In genomic region chr4:1215347-1216075, GRCh38 we compare ENCODE assay signal across 10 cellular contexts. TPM values are rescaled to one million over a fixed set of nuclear protein-coding genes. Genes with fewer than 3 reads are reported as not detected.
DNase-seq lines count a peak whose midpoint lies in the region; ATAC-seq and TF ChIP-seq lines count a peak whose summit lies in the region.
"Had no signal": no experiment of that assay in that cellular context is flagged by ENCODE, and none has a peak within 500 bp of the region (broad histone marks: within the 10 kb centered on the region; RNA-seq: fewer than 3 reads in every experiment).

No MANE protein-coding gene starts in this region.

- H3K9me3 ChIP-seq in T-helper 17 cell (ENCODE audit: control insufficient read depth, low read length, poor library complexity, severe bottlenecking) (no peaks in the 10 kb centered on the region), spleen (no peaks in the 10 kb centered on the region)

- peaks cover 6% of the 10 kb centered on the region for H3K36me3 Mint-ChIP-seq in T-helper 17 cell (ENCODE audit: low read depth)

- H3K36me3 ChIP-seq in spleen: peaks cover 0 to 90% (median 58%) of the 10 kb centered on the region in 6 donors

- ATAC-seq in GM18907 (IDR thresholded peaks at IDR 0.05; ENCODE audit: unreplicated experiment): peak; percentile 40
- peak; percentile 53 for ATAC-seq in HG02759 (IDR thresholded peaks at IDR 0.05; ENCODE audit: unreplicated experiment)
- no peak for ATAC-seq in T-helper 17 cell
- ATAC-seq: GM23338 had no signal

- H3K27ac Mint-ChIP-seq in T-helper 17 cell: no peak overlapping the region
- H3K27ac Mint-ChIP-seq: activated naive CD4-positive, alpha-beta T cell treated with anti-CD3 and anti-CD28 coated beads, Interleukin-2, amount 50 U/mL, for 24 hours; GM23338 had no signal

- H3K4me3 Mint-ChIP-seq in T-helper 17 cell: peak overlapping the region; percentile 39
- H3K4me3 Mint-ChIP-seq: activated naive CD4-positive, alpha-beta T cell treated with anti-CD3 and anti-CD28 coated beads, Interleukin-2, amount 50 U/mL, for 24 hours; GM23338 had no signal

- peaks cover 40 to 93% (median 68%) of the 10 kb centered on the region in 6 donors for H3K4me1 ChIP-seq in spleen
- H3K4me1 ChIP-seq: parathyroid adenoma had no signal

- H3K27me3 ChIP-seq in spleen (replicated peaks in 1 of 7): no peaks in the 10 kb centered on the region

- TF ChIP-seq CTCF in spleen (IDR thresholded peaks at IDR 0.05 in 8 of 11, conservative IDR thresholded peaks at IDR 0.05 in 3 of 11): no peak

- H3K4me1 Mint-ChIP-seq in T-helper 17 cell: peaks cover 26% of the 10 kb centered on the region
- H3K4me1 Mint-ChIP-seq: GM23338 had no signal

- intact Hi-C loops in spleen (cut with DNase I; ENCODE audit: low total_unique reads): no loop called here

- no peak for TF ChIP-seq POLR2A in spleen (IDR thresholded peaks at IDR 0.05)

- H3K27ac ChIP-seq in spleen: peak overlapping the region in 5 of 8 donors; percentile 19 to 85 (median 82)
- H3K27ac ChIP-seq: parathyroid adenoma had no signal

- no peaks in the 10 kb centered on the region for H3K27me3 Mint-ChIP-seq in T-helper 17 cell
- H3K27me3 Mint-ChIP-seq: activated naive CD4-positive, alpha-beta T cell treated with anti-CD3 and anti-CD28 coated beads, Interleukin-2, amount 50 U/mL, for 24 hours had no signal

- WGBS in spleen, 5 donors: 55 to 84% (median 80%) methylated on average over 10 to 26 of the region's 26 CpGs

- peak in 1 of 3 donors; percentile 5 for DNase-seq in T-helper 17 cell
- no peak for DNase-seq in spleen
- no peak for DNase-seq in dedifferentiated amniotic fluid mesenchymal stem cell (ENCODE audit: extremely low spot score)
- no peak for DNase-seq in NCI-H446 (lab: John Stamatoyannopoulos, UW)
- DNase-seq in DMS 273 treated with DMSO at 0.1 percent for 48 hours (lab: John Stamatoyannopoulos, UW): no peak

- H3K4me3 ChIP-seq in spleen: no peak overlapping the region
- H3K4me3 ChIP-seq: GM23338 had no signal

RNA-seq across cellular contexts. Expression of gene CTBP1, which starts 33.4 kb away (rescaled TPM):
- total RNA-seq in T-helper 17 cell (100 to 1,000 TPM; 164 to 184 TPM), spleen (100 to 1,000 TPM; 162 to 226 (median 196) TPM)
- polyA plus RNA-seq in spleen: 100 to 1,000 TPM; 101 to 176 (median 123) TPM

RNA-seq across cellular contexts. Expression of gene SPON2, which starts 43.1 kb away (rescaled TPM):
- total RNA-seq in T-helper 17 cell (1 to 10 TPM; 5.2 to 7.4 TPM), spleen (10 to 100 TPM; 15.5 to 51.3 (median 43.7) TPM)
- polyA plus RNA-seq in spleen: 10 to 100 TPM in 2 of 3 donors, 1 to 10 TPM in 1; 8.3 to 29.8 (median 11.7) TPM
